In the genomic region with DNA sequence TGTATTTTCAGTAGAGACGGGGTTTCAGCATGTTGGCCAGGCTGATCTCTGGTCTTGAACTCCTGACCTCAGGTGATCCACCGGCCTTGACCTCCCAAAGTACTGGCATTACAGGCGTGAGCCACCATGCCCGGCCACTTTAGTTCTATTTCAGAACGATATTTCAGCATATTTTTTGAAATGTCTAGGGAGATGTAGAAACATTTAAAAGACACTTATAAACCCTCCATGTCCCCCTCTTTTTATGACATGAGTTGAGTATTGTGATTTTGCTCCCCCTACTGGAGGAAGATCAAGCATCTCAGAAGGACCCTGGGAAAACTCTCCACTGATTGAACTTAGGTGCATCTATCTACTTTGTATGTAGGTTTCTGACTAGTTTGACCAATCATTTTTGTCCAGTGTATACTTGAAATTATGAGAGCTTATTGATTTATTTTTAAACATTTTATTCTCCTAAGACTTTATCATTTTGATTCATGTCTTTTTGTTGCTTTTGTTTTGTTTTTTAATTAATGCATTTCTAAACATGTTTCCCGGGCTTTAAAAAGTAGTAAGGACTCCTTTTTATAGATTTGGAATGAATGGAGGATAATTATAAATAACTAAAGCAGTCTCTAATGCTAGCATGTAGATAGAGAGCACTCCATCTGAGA, we compare ENCODE assay signal across 8 cellular contexts.
A peak's percentile ranks its signal among the peaks of the same experiment; 100 is the strongest.
DNase-seq lines count a peak whose midpoint lies in the region; ATAC-seq and TF ChIP-seq lines count a peak whose summit lies in the region.

No MANE protein-coding gene starts in this region.

- TF ChIP-seq CTCF in CD8-positive, alpha-beta T cell (IDR thresholded peaks at IDR 0.05) = peak; percentile 83
- TF ChIP-seq CTCF in SU-DHL-6 (IDR thresholded peaks at IDR 0.05; ENCODE audit: insufficient read depth, low read length, poor library complexity, severe bottlenecking) (peak; percentile 47), foreskin keratinocyte (conservative IDR thresholded peaks at IDR 0.05) (peak; percentile 77), progenitor cell of endocrine pancreas (IDR thresholded peaks at IDR 0.05; ENCODE audit: unreplicated experiment) (peak; percentile 74)

- no peak overlapping the region for H3K9ac ChIP-seq in SU-DHL-6 (ENCODE audit: low read length)

- H3K4me3 ChIP-seq in CD8-positive, alpha-beta T cell (ENCODE audit: low read depth, low read length) = no peak overlapping the region
- H3K4me3 ChIP-seq in SU-DHL-6 (ENCODE audit: insufficient read depth, low read length, poor library complexity, severe bottlenecking) = no peak overlapping the region

- peak in 1 of 7 experiments; percentile 23 for DNase-seq in CD8-positive, alpha-beta T cell
- peak; percentile 69 for DNase-seq in KBM-7
- no peak for DNase-seq in foreskin keratinocyte
- DNase-seq in progenitor cell of endocrine pancreas (ENCODE audit: low spot score, unreplicated experiment) = no peak
- DNase-seq in NK-92 treated with Interleukin-12 subunit alpha and Interleukin-12 subunit beta, amount 100 ng/mL, for 24 hours (lab: John Stamatoyannopoulos, UW) = no peak
- DNase-seq in activated T-cell treated with anti-CD3 and anti-CD28 coated beads, Interleukin-2, amount 50 U/mL, for 1 hour = no peak

- no peak overlapping the region for H2AFZ ChIP-seq in SU-DHL-6 (ENCODE audit: low read depth, low read length, severe bottlenecking)

- POLR2A ChIA-PET in CD8-positive, alpha-beta T cell (lab: Charles Lee) = no interaction called here

- no peaks in the 10 kb centered on the region for H3K27me3 ChIP-seq in CD8-positive, alpha-beta T cell (ENCODE audit: insufficient read depth, low read length)
- no peaks in the 10 kb centered on the region for H3K27me3 ChIP-seq in SU-DHL-6 (ENCODE audit: low read length)
- no peaks in the 10 kb centered on the region for H3K27me3 ChIP-seq in foreskin keratinocyte

- no peaks in the 10 kb centered on the region for H3K27me3 Mint-ChIP-seq in CD8-positive, alpha-beta T cell (ENCODE audit: low read depth)
- no peaks in the 10 kb centered on the region for H3K27me3 Mint-ChIP-seq in progenitor cell of endocrine pancreas

- no peak overlapping the region for H3K27ac ChIP-seq in CD8-positive, alpha-beta T cell (ENCODE audit: low read depth, low read length)
- H3K27ac ChIP-seq in SU-DHL-6 (ENCODE audit: low read depth, low read length) (no peak overlapping the region), foreskin keratinocyte (no peak overlapping the region)

- peaks cover 3% of the 10 kb centered on the region for H3K36me3 ChIP-seq in CD8-positive, alpha-beta T cell (ENCODE audit: insufficient read depth, low read length)
- peaks cover 23% of the 10 kb centered on the region; the same call in 1 of the 2 replicates for H3K36me3 ChIP-seq in SU-DHL-6 (ENCODE audit: low read length)

- H3K36me3 Mint-ChIP-seq in CD8-positive, alpha-beta T cell = peaks cover 24% of the 10 kb centered on the region
- H3K36me3 Mint-ChIP-seq in progenitor cell of endocrine pancreas (ENCODE audit: insufficient read depth) = peaks cover 7% of the 10 kb centered on the region

- peaks cover 41% of the 10 kb centered on the region for H3K79me2 ChIP-seq in SU-DHL-6 (ENCODE audit: insufficient read depth, low read length)

- CTCF ChIA-PET in CD8-positive, alpha-beta T cell (lab: Charles Lee) = interaction anchor here (0.6 to 5.7 kb wide), 22 partner anchors 9 to 213 kb away, joined by 3 to 103 read pairs (median 4); a partner anchor contains a TSS

- no peak overlapping the region for H3K4me3 Mint-ChIP-seq in CD8-positive, alpha-beta T cell
- no peak overlapping the region for H3K4me3 Mint-ChIP-seq in progenitor cell of endocrine pancreas (ENCODE audit: low read depth)

- H3K9me3 Mint-ChIP-seq in CD8-positive, alpha-beta T cell = no peaks in the 10 kb centered on the region
- H3K9me3 Mint-ChIP-seq in progenitor cell of endocrine pancreas (ENCODE audit: low read depth) = no peaks in the 10 kb centered on the region

- intact Hi-C loops in CD8-positive, alpha-beta T cell (cut with DNase I, micrococcal nuclease) = loop anchor here (1.0 to 2.0 kb wide), 3 partner anchors 29 to 105 kb away; no protein-coding TSS in a partner anchor

- no peaks in the 10 kb centered on the region for H3K9me2 ChIP-seq in SU-DHL-6 (replicated peaks; ENCODE audit: insufficient read depth, low read length)

- H4K20me1 ChIP-seq in SU-DHL-6 (ENCODE audit: low read depth, low read length) = no peaks in the 10 kb centered on the region; the same call in 1 of the 2 replicates

- H3K4me2 ChIP-seq in SU-DHL-6 (ENCODE audit: low read depth, low read length, poor library complexity, severe bottlenecking) = no peak overlapping the region

- no peaks in the 10 kb centered on the region; the same call in 1 of the 2 replicates for H3F3A ChIP-seq in SU-DHL-6 (ENCODE audit: insufficient read depth)

- H3K9me3 ChIP-seq in CD8-positive, alpha-beta T cell (ENCODE audit: low read length) = no peaks in the 10 kb centered on the region
- no peaks in the 10 kb centered on the region for H3K9me3 ChIP-seq in SU-DHL-6 (ENCODE audit: insufficient read depth, low read length)

- H3K4me1 ChIP-seq in CD8-positive, alpha-beta T cell (ENCODE audit: insufficient read depth, low read length) = no peaks in the 10 kb centered on the region
- H3K4me1 ChIP-seq in foreskin keratinocyte = no peaks in the 10 kb centered on the region

- no peak overlapping the region for H3K27ac Mint-ChIP-seq in CD8-positive, alpha-beta T cell
- no peak overlapping the region for H3K27ac Mint-ChIP-seq in progenitor cell of endocrine pancreas

- ATAC-seq in CD8-positive, alpha-beta T cell = peak; percentile 87
- ATAC-seq in GM18519 (IDR thresholded peaks at IDR 0.05; ENCODE audit: low FRiP score, unreplicated experiment) (peak; percentile 41), foreskin keratinocyte (peak; percentile 65)

- in situ Hi-C loops in KBM-7 (cut with MboI; ENCODE audit: low pct_unique_long_range_greater_than_20kb, low sequenced_read_pairs) = no loop called here

- H3K4me1 Mint-ChIP-seq in CD8-positive, alpha-beta T cell (ENCODE audit: low read depth) = peaks cover 3% of the 10 kb centered on the region
- no peaks in the 10 kb centered on the region for H3K4me1 Mint-ChIP-seq in progenitor cell of endocrine pancreas (ENCODE audit: low read depth)
